14 cellular contexts compared by ENCODE assay signal in genomic region chr1:89068291-89068690, GRCh38. TPM values are rescaled to one million over a fixed set of nuclear protein-coding genes. Genes with fewer than 3 reads are reported as not detected.
DNase-seq lines count a peak whose midpoint lies in the region; ATAC-seq and TF ChIP-seq lines count a peak whose summit lies in the region.
"Had no signal": no experiment of that assay in that cellular context is flagged by ENCODE, and none has a peak within 500 bp of the region (broad histone marks: within the 10 kb centered on the region; RNA-seq: fewer than 3 reads in every experiment).

No MANE protein-coding gene starts in this region.

- peaks cover 27 to 38% of the 10 kb centered on the region in 2 donors for H3K4me1 Mint-ChIP-seq in natural killer cell treated with Interleukin-12 subunit alpha and Interleukin-12 subunit beta and Interleukin-15 and Interleukin-18, amount 100 ng/mL, for 72 hours (ENCODE audit: low read depth in 2 of 2)

- peaks cover 0 to 16% (median 11%) of the 10 kb centered on the region in 4 donors for H3K4me1 ChIP-seq in esophagus muscularis mucosa

- in situ Hi-C loops in astrocyte of the spinal cord (cut with HindIII; ENCODE audit: low sequenced_read_pairs), result no loop called here

- no peak overlapping the region for H3K27ac ChIP-seq in esophagus muscularis mucosa (replicated peaks in 1 of 4)
- H3K27ac ChIP-seq: 22Rv1, thoracic aorta had no signal

- H3K27me3 Mint-ChIP-seq in natural killer cell treated with Interleukin-12 subunit alpha and Interleukin-12 subunit beta and Interleukin-15 and Interleukin-18, amount 100 ng/mL, for 72 hours, result no peaks in the 10 kb centered on the region
- H3K27me3 Mint-ChIP-seq: T-cell had no signal

- no peak for ATAC-seq in natural killer cell treated with Interleukin-12 subunit alpha and Interleukin-12 subunit beta and Interleukin-15 and Interleukin-18, amount 100 ng/mL, for 72 hours
- no peak for ATAC-seq in GM21723 (IDR thresholded peaks at IDR 0.05; ENCODE audit: unreplicated experiment)
- ATAC-seq: right cardiac atrium, T-cell had no signal

- H3K4me3 Mint-ChIP-seq in natural killer cell treated with Interleukin-12 subunit alpha and Interleukin-12 subunit beta and Interleukin-15 and Interleukin-18, amount 100 ng/mL, for 72 hours, result peak overlapping the region; percentile 28
- H3K4me3 Mint-ChIP-seq: brain, T-cell had no signal

- no peak for TF ChIP-seq EP300 in esophagus muscularis mucosa (IDR thresholded peaks at IDR 0.05)

- no peaks in the 10 kb centered on the region for H3K9me3 ChIP-seq in esophagus muscularis mucosa
- H3K9me3 ChIP-seq: thoracic aorta had no signal

- peaks cover 17% of the 10 kb centered on the region for H3K36me3 Mint-ChIP-seq in natural killer cell treated with Interleukin-12 subunit alpha and Interleukin-12 subunit beta and Interleukin-15 and Interleukin-18, amount 100 ng/mL, for 72 hours
- H3K36me3 Mint-ChIP-seq: brain, T-cell had no signal

- TF ChIP-seq CTCF in astrocyte of the spinal cord (IDR thresholded peaks at IDR 0.05; ENCODE audit: low read depth, low read length) (no peak), esophagus muscularis mucosa (IDR thresholded peaks at IDR 0.05) (no peak)

- H3K9me3 Mint-ChIP-seq in natural killer cell treated with Interleukin-12 subunit alpha and Interleukin-12 subunit beta and Interleukin-15 and Interleukin-18, amount 100 ng/mL, for 72 hours, result peaks cover 6% of the 10 kb centered on the region

- H3K27ac Mint-ChIP-seq in natural killer cell treated with Interleukin-12 subunit alpha and Interleukin-12 subunit beta and Interleukin-15 and Interleukin-18, amount 100 ng/mL, for 72 hours, result peak overlapping the region; percentile 65 to 99

- H3K36me3 ChIP-seq in esophagus muscularis mucosa, result no peaks in the 10 kb centered on the region
- H3K36me3 ChIP-seq: thoracic aorta had no signal

- H3K27me3 ChIP-seq in esophagus muscularis mucosa, result no peaks in the 10 kb centered on the region

- DNase-seq in DMS 273 (lab: John Stamatoyannopoulos, UW; ENCODE audit: unreplicated experiment) (peak; percentile 1), DMS 273 treated with DMSO at 0.1 percent for 48 hours (lab: John Stamatoyannopoulos, UW) (no peak), HCEC 1CT (peak; percentile 66), astrocyte of the spinal cord (ENCODE audit: low read depth, low spot score) (peak; percentile 68), esophagus muscularis mucosa (ENCODE audit: extremely low spot score) (no peak), middle frontal gyrus (ENCODE audit: extremely low spot score, low spot score) (no peak)
- no peak for DNase-seq in natural killer cell treated with Interleukin-12 subunit alpha and Interleukin-12 subunit beta and Interleukin-15 and Interleukin-18, amount 100 ng/mL, for 72 hours (ENCODE audit: low spot score)
- DNase-seq: NCI-H2171, right cardiac atrium, T-cell had no signal

- TF ChIP-seq POLR2A in esophagus muscularis mucosa (IDR thresholded peaks at IDR 0.05; ENCODE audit: low read depth), result no peak

- H3K4me3 ChIP-seq in astrocyte of the spinal cord (ENCODE audit: low read depth, low read length), result no peak overlapping the region
- H3K4me3 ChIP-seq in esophagus muscularis mucosa, result no peak overlapping the region
- H3K4me3 ChIP-seq: thoracic aorta had no signal

- intact Hi-C loops in esophagus muscularis mucosa (cut with DNase I), result no loop called here

RNA-seq across cellular contexts. Expression of gene GBP1, which starts 3.3 kb away (rescaled TPM):
- 100 to 1,000 TPM; 154 to 241 TPM for total RNA-seq in natural killer cell treated with Interleukin-12 subunit alpha and Interleukin-12 subunit beta and Interleukin-15 and Interleukin-18, amount 100 ng/mL, for 72 hours
- 10 to 100 TPM; 16.1 to 38.2 (median 21.1) TPM for total RNA-seq in esophagus muscularis mucosa

RNA-seq across cellular contexts. Expression of gene GBP3, which starts 45.6 kb away (rescaled TPM):
- total RNA-seq in natural killer cell treated with Interleukin-12 subunit alpha and Interleukin-12 subunit beta and Interleukin-15 and Interleukin-18, amount 100 ng/mL, for 72 hours, result 10 to 100 TPM; 36.6 to 88.6 TPM
- 10 to 100 TPM; 11.9 to 21.1 (median 16.1) TPM for total RNA-seq in esophagus muscularis mucosa

RNA-seq across cellular contexts. Expression of gene GBP2, which starts 57.6 kb away (rescaled TPM):
- 100 to 1,000 TPM; 154 to 357 TPM for total RNA-seq in natural killer cell treated with Interleukin-12 subunit alpha and Interleukin-12 subunit beta and Interleukin-15 and Interleukin-18, amount 100 ng/mL, for 72 hours
- total RNA-seq in esophagus muscularis mucosa, result 100 to 1,000 TPM; 103 to 169 (median 147) TPM

Comparison
In these comparisons a context has a peak if more than half of its experiments do, and no peak if none do; other contexts are left out.
1. DNase-seq: peak in DMS 273 (single experiment), HCEC 1CT (single experiment) and astrocyte of the spinal cord (single experiment); none in DMS 273 treated with DMSO at 0.1 percent for 48 hours (single experiment), natural killer cell treated with Interleukin-12 subunit alpha and Interleukin-12 subunit beta and Interleukin-15 and Interleukin-18, amount 100 ng/mL, for 72 hours (single experiment), esophagus muscularis mucosa (single experiment) and middle frontal gyrus (single experiment).